18 cellular contexts compared by ENCODE assay signal in the genomic region with DNA sequence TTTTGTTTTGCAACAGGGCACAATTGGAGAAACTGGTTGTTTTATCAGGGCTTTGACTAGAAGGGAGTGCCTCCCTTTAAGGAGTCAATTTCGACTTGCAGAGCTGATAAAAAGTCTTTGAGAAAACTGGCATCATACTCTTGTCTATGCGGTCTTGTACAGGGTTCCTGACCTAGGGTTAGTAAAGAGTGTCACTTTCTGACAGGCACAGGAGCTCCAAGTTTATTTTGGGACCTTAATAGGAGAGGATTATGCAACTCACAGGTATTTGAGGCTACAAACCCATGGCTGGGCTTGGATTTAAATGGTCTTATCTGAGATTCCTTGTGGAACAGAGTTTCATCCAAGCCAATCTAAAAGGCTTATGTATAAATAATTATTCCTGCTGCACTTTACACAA.
"Had no signal": no experiment of that assay in that cellular context is flagged by ENCODE, and none has a peak within 500 bp of the region (broad histone marks: within the 10 kb centered on the region; RNA-seq: fewer than 3 reads in every experiment).

No MANE protein-coding gene starts in this region.

- H3K9me3 ChIP-seq: prostate gland, testis, tibial nerve, upper lobe of right lung, vagina had no signal

- DNase-seq: effector memory CD4-positive, alpha-beta T cell; immature natural killer cell; mammary epithelial cell; naive thymus-derived CD4-positive, alpha-beta T cell; nephron progenitor cell; stimulated activated CD4-positive, alpha-beta T cell treated with anti-CD3 and anti-CD28 coated beads, Interleukin-2, amount 100 ng/mL, for 24 hours; stimulated activated CD4-positive, alpha-beta T cell treated with anti-CD3 and anti-CD28 coated beads, Interleukin-4, amount 100 ng/mL, for 4 hours; stimulated activated naive B cell treated with anti-CD40 and anti-IgM and Interleukin-4, amounts not matched to agents 10 μg/mL and 1 μg/mL and 100 μg/mL, for 72 hours; stimulated activated naive CD8-positive, alpha-beta T cell treated with anti-CD3 and anti-CD28 coated beads, Interleukin-15, amount 100 ng/mL, for 72 hours; testis; upper lobe of right lung had no signal

- ATAC-seq: esophagus mucosa; naive thymus-derived CD4-positive, alpha-beta T cell; sciatic nerve; stimulated activated naive B cell treated with anti-CD40 and anti-IgM and Interleukin-4, amounts not matched to agents 10 μg/mL and 1 μg/mL and 100 μg/mL, for 72 hours; stimulated activated naive CD8-positive, alpha-beta T cell treated with anti-CD3 and anti-CD28 coated beads, Interleukin-15, amount 100 ng/mL, for 72 hours; upper lobe of right lung had no signal

- H3K4me1 ChIP-seq: parathyroid adenoma, prostate gland, testis, tibial nerve, upper lobe of right lung, vagina had no signal

- H3K27me3 ChIP-seq: testis, tibial nerve, upper lobe of right lung, vagina had no signal

- H3K4me3 ChIP-seq: prostate gland, skin epidermis, testis, tibial nerve, upper lobe of right lung, vagina had no signal

- H3K27ac ChIP-seq: parathyroid adenoma, prostate gland, skin epidermis, testis, tibial nerve, upper lobe of right lung, vagina had no signal

- H3K36me3 ChIP-seq: prostate gland, tibial nerve, upper lobe of right lung, vagina had no signal
